ENCODE assay signal across 15 cellular contexts in genomic region chr5:87319469-87319868, GRCh38. TPM values are rescaled to one million over a fixed set of nuclear protein-coding genes. Genes with fewer than 3 reads are reported as not detected.
DNase-seq lines count a peak whose midpoint lies in the region; ATAC-seq and TF ChIP-seq lines count a peak whose summit lies in the region.
"Had no signal": no experiment of that assay in that cellular context is flagged by ENCODE, and none has a peak within 500 bp of the region (broad histone marks: within the 10 kb centered on the region; RNA-seq: fewer than 3 reads in every experiment).

No MANE protein-coding gene starts in this region.

- no peak overlapping the region for H2BK12ac ChIP-seq in H9 (ENCODE audit: insufficient read length, low read depth, low read length)

- H3K36me3 Mint-ChIP-seq in Calu3 (ENCODE audit: insufficient read depth, unreplicated experiment) (peaks cover 68% of the 10 kb centered on the region), H9 (ENCODE audit: insufficient read depth in 1 of 3, low read depth in 3 of 3) (peaks cover 26 to 34% (median 32%) of the 10 kb centered on the region in 3 experiments)
- H3K36me3 Mint-ChIP-seq in dendritic cell treated with granulocyte-macrophage colony-stimulating factor and Interleukin-4, amounts not matched to agents 40 ng/mL and 50 ng/mL, for 4 days (ENCODE audit: low read depth): peaks cover 58% of the 10 kb centered on the region

- no peak overlapping the region for H2BK20ac ChIP-seq in H9 (ENCODE audit: low read depth, low read length, poor library complexity, severe bottlenecking)

- TF ChIP-seq CTCF in Calu3 (IDR thresholded peaks at IDR 0.05; ENCODE audit: unreplicated experiment): no peak
- TF ChIP-seq CTCF in H9 (conservative IDR thresholded peaks at IDR 0.05): no peak
- no peak for TF ChIP-seq CTCF in adrenal gland (IDR thresholded peaks at IDR 0.05)

- BruUV-seq in Calu3 (replicated peaks; lab: Mats Ljungman, UMichigan): no TSS peak

- H3K27me3 ChIP-seq in H9 (ENCODE audit: insufficient read depth, low read length): no peaks in the 10 kb centered on the region
- no peaks in the 10 kb centered on the region for H3K27me3 ChIP-seq in adrenal gland
- H3K27me3 ChIP-seq: BE2C had no signal

- no peak overlapping the region for H2BK120ac ChIP-seq in H9 (ENCODE audit: low read depth, low read length, poor library complexity, severe bottlenecking)

- H4K91ac ChIP-seq in H9 (ENCODE audit: insufficient read length, low read depth, low read length): no peak overlapping the region

- H3K4me1 Mint-ChIP-seq in Calu3 (ENCODE audit: low read depth, unreplicated experiment) (peaks cover 50% of the 10 kb centered on the region), H9 (peaks cover 0 to 8% of the 10 kb centered on the region in 2 experiments; a peak in 3 of 4 replicates)
- peaks cover 53% of the 10 kb centered on the region for H3K4me1 Mint-ChIP-seq in dendritic cell treated with granulocyte-macrophage colony-stimulating factor and Interleukin-4, amounts not matched to agents 40 ng/mL and 50 ng/mL, for 4 days (ENCODE audit: low read depth)

- H3K56ac ChIP-seq in H9 (ENCODE audit: insufficient read length, low read depth, low read length): no peak overlapping the region

- H3K27me3 Mint-ChIP-seq in Calu3 (ENCODE audit: unreplicated experiment) (no peaks in the 10 kb centered on the region), H9 (ENCODE audit: low read depth) (no peaks in the 10 kb centered on the region)
- H3K27me3 Mint-ChIP-seq in dendritic cell treated with granulocyte-macrophage colony-stimulating factor and Interleukin-4, amounts not matched to agents 40 ng/mL and 50 ng/mL, for 4 days: no peaks in the 10 kb centered on the region
- H3K27me3 Mint-ChIP-seq: CD4-positive, CD25-positive, alpha-beta regulatory T cell had no signal

- H3K4me3 ChIP-seq in iPS-18c (ENCODE audit: insufficient read depth, low read depth, low read length) (peak overlapping the region; percentile 24; the same call in 1 of the 2 replicates), adrenal gland (no peak overlapping the region)
- H3K4me3 ChIP-seq: HAP-1 had no signal

- no peak overlapping the region for H2BK5ac ChIP-seq in H9 (ENCODE audit: insufficient read length, low read length)

- no peak for DNase-seq in Calu3
- no peak for DNase-seq in H9
- DNase-seq in adrenal gland: no peak
- DNase-seq: ACHN; BE2C; C1 segment of cervical spinal cord; Caco-2; CD4-positive, CD25-positive, alpha-beta regulatory T cell; DMS153; DMS79; GF-D8 had no signal

- H3K14ac ChIP-seq in H9 (ENCODE audit: insufficient read depth, low read length): no peak overlapping the region

- H2BK15ac ChIP-seq in H9 (ENCODE audit: low read depth, low read length): no peak overlapping the region

- H4K20me1 ChIP-seq in H9 (ENCODE audit: control insufficient read depth, insufficient read depth, insufficient read length): no peaks in the 10 kb centered on the region

- H3K27ac ChIP-seq in H9 (ENCODE audit: insufficient read length, low read depth, low read length) (no peak overlapping the region), adrenal gland (no peak overlapping the region)

- no peaks in the 10 kb centered on the region for H3K23me2 ChIP-seq in H9 (ENCODE audit: insufficient read length, low read depth, low read length, poor library complexity, severe bottlenecking)

- H2AK5ac ChIP-seq in H9 (ENCODE audit: insufficient read length, low read length): no peak overlapping the region

- H3K4me2 ChIP-seq in H9 (ENCODE audit: insufficient read depth, insufficient read length, low read length): no peak overlapping the region

- no peak overlapping the region for H3K4me3 Mint-ChIP-seq in Calu3 (ENCODE audit: low read depth, unreplicated experiment)
- H3K4me3 Mint-ChIP-seq in dendritic cell treated with granulocyte-macrophage colony-stimulating factor and Interleukin-4, amounts not matched to agents 40 ng/mL and 50 ng/mL, for 4 days: no peak overlapping the region
- H3K4me3 Mint-ChIP-seq in H9: no peak overlapping the region

- H3K79me2 ChIP-seq in H9 (ENCODE audit: insufficient read depth, low read length): peaks cover 2% of the 10 kb centered on the region; the same call in 1 of the 2 replicates

- H2AFZ ChIP-seq in H9 (ENCODE audit: low read length): no peak overlapping the region

- peaks cover 6% of the 10 kb centered on the region for H3K9me3 ChIP-seq in iPS-18c (ENCODE audit: control insufficient read depth, insufficient read depth, low read length)
- H3K9me3 ChIP-seq in H9 (ENCODE audit: control insufficient read depth, low read depth, low read length): no peaks in the 10 kb centered on the region
- H3K9me3 ChIP-seq in adrenal gland (replicated peaks in 1 of 3): no peaks in the 10 kb centered on the region
- H3K9me3 ChIP-seq: BE2C, Caco-2 had no signal

- no peak overlapping the region for H4K5ac ChIP-seq in H9 (ENCODE audit: insufficient read length, low read depth, low read length)

- no peak overlapping the region for H3K18ac ChIP-seq in H9 (ENCODE audit: insufficient read length, low read depth, low read length)

- no peak overlapping the region for H3K4ac ChIP-seq in H9 (ENCODE audit: low read depth, low read length)

- H3K9ac ChIP-seq in H9 (ENCODE audit: extremely low read depth, insufficient read length, low read length): no peak overlapping the region

- no peaks in the 10 kb centered on the region for H3K36me3 ChIP-seq in adrenal gland (replicated peaks in 1 of 2)
- H3K36me3 ChIP-seq: BE2C, HAP-1 had no signal

- no peak overlapping the region for H3T11ph ChIP-seq in H9 (ENCODE audit: low read length)

- intact Hi-C loops in Calu3 (cut with micrococcal nuclease; ENCODE audit: unreplicated experiment) (no loop called here), adrenal gland (cut with DNase I) (no loop called here)
- intact Hi-C loops in dendritic cell treated with granulocyte-macrophage colony-stimulating factor and Interleukin-4, amounts not matched to agents 40 ng/mL and 50 ng/mL, for 4 days (cut with micrococcal nuclease): no loop called here

- peak overlapping the region; percentile 11 for H3K27ac Mint-ChIP-seq in Calu3 (ENCODE audit: unreplicated experiment)
- peak overlapping the region; percentile 48 for H3K27ac Mint-ChIP-seq in dendritic cell treated with granulocyte-macrophage colony-stimulating factor and Interleukin-4, amounts not matched to agents 40 ng/mL and 50 ng/mL, for 4 days
- H3K27ac Mint-ChIP-seq in H9: no peak overlapping the region

- no peak overlapping the region for H4K8ac ChIP-seq in H9 (replicated peaks; ENCODE audit: insufficient read length, low read depth, low read length)

- peaks cover 4% of the 10 kb centered on the region for H3K9me3 Mint-ChIP-seq in Calu3 (ENCODE audit: low read depth, unreplicated experiment)
- peaks cover 26% of the 10 kb centered on the region for H3K9me3 Mint-ChIP-seq in dendritic cell treated with granulocyte-macrophage colony-stimulating factor and Interleukin-4, amounts not matched to agents 40 ng/mL and 50 ng/mL, for 4 days
- H3K9me3 Mint-ChIP-seq in H9: peaks cover 15 to 22% of the 10 kb centered on the region in 2 experiments

- ATAC-seq in GM18511 (IDR thresholded peaks at IDR 0.05; ENCODE audit: unreplicated experiment): no peak

- H3K23ac ChIP-seq in H9 (ENCODE audit: insufficient read length, low read depth, low read length): no peak overlapping the region

- no peak for TF ChIP-seq POLR2A in adrenal gland (IDR thresholded peaks at IDR 0.05)

- H3K4me1 ChIP-seq in H9 (ENCODE audit: insufficient read depth, low read length) (no peaks in the 10 kb centered on the region; the same call in 1 of the 2 replicates), adrenal gland (replicated peaks in 1 of 2) (no peaks in the 10 kb centered on the region)
- H3K4me1 ChIP-seq: BE2C, Caco-2, HAP-1 had no signal

- H3K79me1 ChIP-seq in H9 (ENCODE audit: insufficient read depth, low read depth, low read length, poor library complexity, severe bottlenecking): peaks cover 19% of the 10 kb centered on the region

- WGBS in H9 (ENCODE audit: extremely low coverage, insufficient read length, low lambda C conversion rate): no CpG with 5 or more reads among the region's 2 CpGs
- WGBS in adrenal gland, 4 donors: 95 to 100% (median 99%) methylated on average over 2 of the region's 2 CpGs

- CTCF ChIA-PET in Calu3 (lab: Charles Lee): no interaction called here

RNA-seq across cellular contexts. Expression of gene RASA1, which starts 51.8 kb away (rescaled TPM):
- total RNA-seq in Calu3 (2022) (163 and 193 TPM in 2 replicates), H9 (2021) (29.6 TPM in 2 replicates), adrenal gland (10 to 100 TPM; 18.8 to 32.7 (median 24.4) TPM)
- 10 to 100 TPM in 2 of 3 donors, 1 to 10 TPM in 1; 8.7 to 29.1 (median 10.1) TPM for polyA plus RNA-seq in adrenal gland

Comparison
In these comparisons a context has a peak if more than half of its experiments do, and no peak if none do; other contexts are left out.
1. H3K27ac Mint-ChIP-seq: peak in Calu3 (single experiment) and dendritic cell treated with granulocyte-macrophage colony-stimulating factor and Interleukin-4, amounts not matched to agents 40 ng/mL and 50 ng/mL, for 4 days (single experiment); none in H9 (0 of 3).